10 cellular contexts compared by ENCODE assay signal in the genomic region with DNA sequence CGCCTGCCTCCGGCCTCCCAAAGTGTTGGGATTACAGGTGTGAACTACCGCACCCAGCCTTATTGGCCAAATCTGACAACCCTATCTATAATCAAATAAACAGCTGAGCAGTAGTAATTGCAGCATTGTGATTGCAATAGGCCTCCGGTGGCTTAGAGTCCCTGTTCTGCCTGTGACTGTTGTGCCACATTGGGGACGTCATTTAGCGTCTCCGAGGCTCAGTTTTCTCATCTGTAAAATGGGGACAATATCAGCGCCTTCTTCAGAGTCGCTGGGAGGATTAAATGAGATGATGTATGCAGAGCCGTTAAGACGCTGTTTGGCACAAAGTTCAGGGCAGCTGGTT. TPM values are rescaled to one million over a fixed set of nuclear protein-coding genes. Genes with fewer than 3 reads are reported as not detected.
DNase-seq lines count a peak whose midpoint lies in the region; ATAC-seq and TF ChIP-seq lines count a peak whose summit lies in the region.
"Had no signal": no experiment of that assay in that cellular context is flagged by ENCODE, and none has a peak within 500 bp of the region (broad histone marks: within the 10 kb centered on the region; RNA-seq: fewer than 3 reads in every experiment).

No MANE protein-coding gene starts in this region.

- DNase-seq in BE2C (no peak), MG63 (no peak), DMS 273 (lab: John Stamatoyannopoulos, UW; ENCODE audit: unreplicated experiment) (no peak), NCI-H1417 treated with DMSO at 0.1 percent for 48 hours (lab: John Stamatoyannopoulos, UW) (no peak)
- DNase-seq in naive thymus-derived CD8-positive, alpha-beta T cell: no peak
- no peak for DNase-seq in activated effector memory CD4-positive, alpha-beta T cell treated with Interleukin-2 at 50 U/mL for 16 hours
- DNase-seq: NCI-H526 treated with DMSO at 0.1 percent for 48 hours had no signal

- H3K9me3 ChIP-seq in BE2C (peaks cover 2% of the 10 kb centered on the region; the same call in 1 of the 2 replicates), MG63 (no peaks in the 10 kb centered on the region), duodenal mucosa (ENCODE audit: control insufficient read depth in 1 of 2, low read length in 2 of 2) (no peaks in the 10 kb centered on the region)

- H3K36me3 ChIP-seq in BE2C (no peaks in the 10 kb centered on the region), MG63 (peaks cover 29% of the 10 kb centered on the region), duodenal mucosa (ENCODE audit: control insufficient read depth in 1 of 2, insufficient read depth in 2 of 2, low read length in 2 of 2) (no peaks in the 10 kb centered on the region)

- H3K4me1 Mint-ChIP-seq in naive thymus-derived CD8-positive, alpha-beta T cell: peaks cover 24 to 55% (median 55%) of the 10 kb centered on the region in 4 donors

- H3K27me3 Mint-ChIP-seq in naive thymus-derived CD8-positive, alpha-beta T cell: peaks cover 0 to 4% (median 0%) of the 10 kb centered on the region in 5 donors

- H3K4me3 ChIP-seq in BE2C (ENCODE audit: low read depth, low read length) (peak overlapping the region; percentile 49), MG63 (peak overlapping the region; percentile 93), duodenal mucosa (ENCODE audit: low read depth in 1 of 2, low read length in 2 of 2) (peak overlapping the region; percentile 68 to 76)

- no peaks in the 10 kb centered on the region for H3K9me3 Mint-ChIP-seq in naive thymus-derived CD8-positive, alpha-beta T cell

- H3K9ac ChIP-seq in duodenal mucosa (ENCODE audit: low read depth in 1 of 2, low read length in 2 of 2): peak overlapping the region in 1 of 2 donors; percentile 29

- POLR2A ChIA-PET in naive thymus-derived CD8-positive, alpha-beta T cell (lab: Charles Lee): interaction anchor here (0.7 to 3.3 kb wide), 5 partner anchors 16 to 999 kb away, joined by 3 to 22 read pairs (median 3); partner anchors contain the start of genes AIDA and BROX

- H3K27me3 ChIP-seq in BE2C: no peaks in the 10 kb centered on the region
- no peaks in the 10 kb centered on the region for H3K27me3 ChIP-seq in MG63
- H3K27me3 ChIP-seq in duodenal mucosa (ENCODE audit: control insufficient read depth in 1 of 2, insufficient read depth in 2 of 2, low read length in 2 of 2): no peaks in the 10 kb centered on the region

- ATAC-seq in naive thymus-derived CD8-positive, alpha-beta T cell: no peak
- ATAC-seq in HG03159 (IDR thresholded peaks at IDR 0.05; ENCODE audit: unreplicated experiment): no peak

- H3K36me3 Mint-ChIP-seq in naive thymus-derived CD8-positive, alpha-beta T cell: no peaks in the 10 kb centered on the region

- H3K27ac Mint-ChIP-seq in naive thymus-derived CD8-positive, alpha-beta T cell: peak overlapping the region; percentile 66 to 92 (median 88)

- TF ChIP-seq CTCF in BE2C (IDR thresholded peaks at IDR 0.05; ENCODE audit: low read depth, low read length): no peak

- peak overlapping the region; percentile 43 for H3K27ac ChIP-seq in duodenal mucosa (ENCODE audit: low read depth, low read length)

- peaks cover 4% of the 10 kb centered on the region; the same call in 1 of the 2 replicates for H3K4me1 ChIP-seq in BE2C
- H3K4me1 ChIP-seq in duodenal mucosa (ENCODE audit: control insufficient read depth in 1 of 2, insufficient read depth in 2 of 2, low read length in 2 of 2): peaks cover 36 to 53% of the 10 kb centered on the region in 2 donors

- H3K4me3 Mint-ChIP-seq in naive thymus-derived CD8-positive, alpha-beta T cell: peak overlapping the region; percentile 44 to 89 (median 81)

RNA-seq across cellular contexts. Expression of gene CAPN2, which starts 0.5 kb away (rescaled TPM):
- polyA plus RNA-seq in BE2C (2012; ENCODE audit: insufficient read depth, insufficient read length, low read depth): 66.5 TPM
- total RNA-seq in MG63 (2014; rRNA removed; shearing (Covaris generic); ENCODE audit: low replicate concordance): 198 and 218 TPM in 2 replicates
- total RNA-seq in naive thymus-derived CD8-positive, alpha-beta T cell: 10 to 100 TPM; 70.0 to 72.2 TPM
- 100 to 1,000 TPM in 1 of 3 donors, 10 to 100 TPM in 2; 68.6 to 101 (median 83.7) TPM for polyA plus RNA-seq in naive thymus-derived CD8-positive, alpha-beta T cell

RNA-seq across cellular contexts. Expression of gene CAPN8, which starts 46.3 kb away (rescaled TPM):
- polyA plus RNA-seq in BE2C (2012; ENCODE audit: insufficient read depth, insufficient read length, low read depth): not detected
- not detected in 2 replicates for total RNA-seq in MG63 (2014; rRNA removed; shearing (Covaris generic); ENCODE audit: low replicate concordance)
- under 1 TPM in 1 of 2 experiments, not detected in 1; 0.21 TPM for total RNA-seq in naive thymus-derived CD8-positive, alpha-beta T cell
- polyA plus RNA-seq in naive thymus-derived CD8-positive, alpha-beta T cell: under 1 TPM in 1 of 3 donors, not detected in 2; 0.36 TPM
- total RNA-seq: glomerular endothelial cell had no signal
